18 cellular contexts compared by ENCODE assay signal in genomic region chr5:116759860-116760644, GRCh38.
A peak's percentile ranks its signal among the peaks of the same experiment; 100 is the strongest.
DNase-seq lines count a peak whose midpoint lies in the region; ATAC-seq and TF ChIP-seq lines count a peak whose summit lies in the region.
"Had no signal": no experiment of that assay in that cellular context is flagged by ENCODE, and none has a peak within 500 bp of the region (broad histone marks: within the 10 kb centered on the region; RNA-seq: fewer than 3 reads in every experiment).

No MANE protein-coding gene starts in this region.

- H2AFZ ChIP-seq in neural progenitor cell (replicated peaks): no peak overlapping the region

- ATAC-seq in HG02588 (IDR thresholded peaks at IDR 0.05; ENCODE audit: unreplicated experiment): no peak
- no peak for ATAC-seq in GM18907 (IDR thresholded peaks at IDR 0.05; ENCODE audit: unreplicated experiment)
- ATAC-seq: Panc1; stimulated activated effector memory CD8-positive, alpha-beta T cell treated with anti-CD3 and anti-CD28 coated beads, Interleukin-12 subunit alpha, Interleukin-12 subunit beta, amount 100 ng/mL, for 72 hours had no signal

- no peak overlapping the region for H3K9ac ChIP-seq in neural progenitor cell

- BruUV-seq in A673 (replicated peaks; lab: Mats Ljungman, UMichigan): no TSS peak

- no peaks in the 10 kb centered on the region for H3K9me3 ChIP-seq in A673 (ENCODE audit: low read depth, low read length, poor library complexity, severe bottlenecking)
- H3K9me3 ChIP-seq in neural progenitor cell (ENCODE audit: low read depth): peaks cover 8% of the 10 kb centered on the region
- H3K9me3 ChIP-seq: breast epithelium, heart left ventricle, pancreas had no signal

- no peak for TF ChIP-seq CTCF in A673 (conservative IDR thresholded peaks at IDR 0.05; ENCODE audit: low read depth, low read length)
- TF ChIP-seq CTCF in choroid plexus epithelial cell (conservative IDR thresholded peaks at IDR 0.05; ENCODE audit: low read depth, low read length): no peak
- no peak for TF ChIP-seq CTCF in neural progenitor cell (IDR thresholded peaks at IDR 0.05)

- H3K4me1 ChIP-seq in A673 (ENCODE audit: insufficient read depth, low read length, poor library complexity, severe bottlenecking) (peaks cover 18% of the 10 kb centered on the region), neural progenitor cell (peaks cover 54% of the 10 kb centered on the region)
- H3K4me1 ChIP-seq: breast epithelium, heart left ventricle, pancreas had no signal

- peaks cover 3% of the 10 kb centered on the region for H3K36me3 Mint-ChIP-seq in neural progenitor cell
- H3K36me3 Mint-ChIP-seq: stimulated activated effector memory CD8-positive, alpha-beta T cell treated with anti-CD3 and anti-CD28 coated beads, Interleukin-12 subunit alpha, Interleukin-12 subunit beta, amount 100 ng/mL, for 72 hours had no signal

- H3K27me3 Mint-ChIP-seq in neural progenitor cell (ENCODE audit: insufficient read depth, low read depth): peaks cover 5% of the 10 kb centered on the region

- peaks cover 48% of the 10 kb centered on the region for H3F3A ChIP-seq in neural progenitor cell (ENCODE audit: low read depth)

- H3K9me3 Mint-ChIP-seq in neural progenitor cell: peaks cover 21% of the 10 kb centered on the region
- H3K9me3 Mint-ChIP-seq: stimulated activated effector memory CD8-positive, alpha-beta T cell treated with anti-CD3 and anti-CD28 coated beads, Interleukin-12 subunit alpha, Interleukin-12 subunit beta, amount 100 ng/mL, for 72 hours; T-helper 1 cell treated with Interleukin-12 subunit alpha and Interleukin-12 subunit beta and Interleukin-4 antibody, amounts not matched to agents 30 μg/mL and 1 μg/mL, for 36 hours had no signal

- H3K4me1 Mint-ChIP-seq in neural progenitor cell: peaks cover 43% of the 10 kb centered on the region
- H3K4me1 Mint-ChIP-seq: stimulated activated effector memory CD8-positive, alpha-beta T cell treated with anti-CD3 and anti-CD28 coated beads, Interleukin-12 subunit alpha, Interleukin-12 subunit beta, amount 100 ng/mL, for 72 hours had no signal

- H3K36me3 ChIP-seq in A673 (ENCODE audit: insufficient read depth, low read length, poor library complexity, severe bottlenecking): no peaks in the 10 kb centered on the region
- H3K36me3 ChIP-seq in neural progenitor cell: no peaks in the 10 kb centered on the region
- H3K36me3 ChIP-seq: breast epithelium, heart left ventricle, pancreas had no signal

- H3K79me2 ChIP-seq in neural progenitor cell (ENCODE audit: low read depth): no peaks in the 10 kb centered on the region

- peak overlapping the region; percentile 60 for H3K4me2 ChIP-seq in neural progenitor cell

- intact Hi-C loops in A673 (cut with micrococcal nuclease; ENCODE audit: unreplicated experiment): loop anchor here (10.0 kb wide), 2 partner anchors 185 to 1135 kb away; partner anchors contain the start of genes SEMA6A and TMED7

- H3K4me3 Mint-ChIP-seq in neural progenitor cell: peak overlapping the region; percentile 75
- H3K4me3 Mint-ChIP-seq: stimulated activated effector memory CD8-positive, alpha-beta T cell treated with anti-CD3 and anti-CD28 coated beads, Interleukin-12 subunit alpha, Interleukin-12 subunit beta, amount 100 ng/mL, for 72 hours; T-helper 1 cell treated with Interleukin-12 subunit alpha and Interleukin-12 subunit beta and Interleukin-4 antibody, amounts not matched to agents 30 μg/mL and 1 μg/mL, for 36 hours had no signal

- no peaks in the 10 kb centered on the region for H4K20me1 ChIP-seq in neural progenitor cell (ENCODE audit: low read depth)

- H3K4me3 ChIP-seq in A673 (ENCODE audit: low read depth, low read length, poor library complexity, severe bottlenecking) (no peak overlapping the region), choroid plexus epithelial cell (ENCODE audit: low read depth, low read length) (no peak overlapping the region), neural progenitor cell (no peak overlapping the region)
- H3K4me3 ChIP-seq: breast epithelium, heart left ventricle, lung, pancreas had no signal

- peak overlapping the region; percentile 94 for H3K27ac Mint-ChIP-seq in neural progenitor cell
- H3K27ac Mint-ChIP-seq: stimulated activated effector memory CD8-positive, alpha-beta T cell treated with anti-CD3 and anti-CD28 coated beads, Interleukin-12 subunit alpha, Interleukin-12 subunit beta, amount 100 ng/mL, for 72 hours; T-helper 1 cell treated with Interleukin-12 subunit alpha and Interleukin-12 subunit beta and Interleukin-4 antibody, amounts not matched to agents 30 μg/mL and 1 μg/mL, for 36 hours had no signal

- DNase-seq in A673 (ENCODE audit: low spot score): peak; percentile 87
- peak; percentile 1 for DNase-seq in M059J (ENCODE audit: low read depth)
- peak; percentile 79 for DNase-seq in choroid plexus epithelial cell (ENCODE audit: low read depth)
- peak; percentile 94 for DNase-seq in neural progenitor cell (ENCODE audit: low spot score)
- no peak for DNase-seq in stimulated activated CD4-positive, alpha-beta T cell treated with anti-CD3 and anti-CD28 coated beads, Interleukin-2, amount 100 ng/mL, for 48 hours
- no peak for DNase-seq in activated CD8-positive, alpha-beta memory T cell treated with anti-CD3 and anti-CD28 coated beads, Interleukin-2, amount 50 U/mL, for 48 hours
- DNase-seq: activated CD4-positive, alpha-beta T cell treated with anti-CD3 and anti-CD28 coated beads for 48 hours; AML-193; DMS79 treated with DMSO at 0.1 percent for 48 hours; heart left ventricle; pancreas had no signal

- CTCF ChIA-PET in A673 (lab: Charles Lee): interaction anchor here (0.5 kb wide), 1 partner anchor 101 kb away, joined by 3 read pairs; no protein-coding TSS in a partner anchor

- H3K27ac ChIP-seq in A673 (ENCODE audit: low read depth, low read length, poor library complexity, severe bottlenecking) (peak overlapping the region; percentile 17), neural progenitor cell (peak overlapping the region; percentile 95)
- H3K27ac ChIP-seq: breast epithelium, heart left ventricle, pancreas had no signal

- H3K27me3 ChIP-seq in A673 (replicated peaks; ENCODE audit: insufficient read depth, low read depth, low read length, poor library complexity) (no peaks in the 10 kb centered on the region), neural progenitor cell (no peaks in the 10 kb centered on the region)
- H3K27me3 ChIP-seq: breast epithelium, heart left ventricle, pancreas had no signal

- POLR2A ChIA-PET in A673 (lab: Charles Lee; ENCODE audit: low non-redundant PET): interaction anchor here (0.6 kb wide), 1 partner anchor 60 kb away, joined by 4 read pairs; no protein-coding TSS in a partner anchor

Comparison
In these comparisons a context has a peak if more than half of its experiments do, and no peak if none do; other contexts are left out.
1. DNase-seq: peak in A673 (single experiment), M059J (single experiment), choroid plexus epithelial cell (single experiment) and neural progenitor cell (single experiment); none in stimulated activated CD4-positive, alpha-beta T cell treated with anti-CD3 and anti-CD28 coated beads, Interleukin-2, amount 100 ng/mL, for 48 hours (0 of 2) and activated CD8-positive, alpha-beta memory T cell treated with anti-CD3 and anti-CD28 coated beads, Interleukin-2, amount 50 U/mL, for 48 hours (single experiment).